ENCODE assay signal across 9 cellular contexts in the genomic region with DNA sequence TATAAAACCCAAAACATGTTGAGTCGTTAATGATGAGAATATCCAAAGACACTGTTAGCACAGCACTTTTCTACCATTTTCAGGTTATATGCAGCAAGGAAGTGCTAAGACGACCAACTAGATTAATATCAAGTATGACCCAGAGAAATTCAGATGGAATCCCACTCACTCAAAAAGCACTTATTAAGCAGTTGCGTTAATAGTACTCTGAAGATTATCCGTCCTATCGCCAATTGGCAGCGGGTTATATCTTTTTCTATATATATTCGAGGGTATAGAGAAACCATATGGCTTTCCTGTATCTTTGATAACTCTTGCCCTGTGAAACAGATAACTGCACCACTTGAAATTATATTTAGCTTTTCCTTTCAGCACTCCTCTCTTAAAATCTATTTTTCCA. TPM values are rescaled to one million over a fixed set of nuclear protein-coding genes. Genes with fewer than 3 reads are reported as not detected.
DNase-seq lines count a peak whose midpoint lies in the region; ATAC-seq lines count a peak whose summit lies in the region.
"Had no signal": no experiment of that assay in that cellular context is flagged by ENCODE, and none has a peak within 500 bp of the region (broad histone marks: within the 10 kb centered on the region; RNA-seq: fewer than 3 reads in every experiment).

No MANE protein-coding gene starts in this region.

- H3K4me3 Mint-ChIP-seq in CD8-positive, alpha-beta memory T cell: peak overlapping the region; percentile 90 to 99 (median 95)
- H3K4me3 Mint-ChIP-seq in effector memory CD8-positive, alpha-beta T cell: peak overlapping the region; percentile 78 to 96

- peaks cover 46 to 55% (median 52%) of the 10 kb centered on the region in 3 donors for H3K4me1 Mint-ChIP-seq in CD8-positive, alpha-beta memory T cell
- peaks cover 34 to 51% of the 10 kb centered on the region in 2 donors for H3K4me1 Mint-ChIP-seq in effector memory CD8-positive, alpha-beta T cell (ENCODE audit: low read depth in 2 of 2)

- H3K27ac ChIP-seq in CD8-positive, alpha-beta memory T cell (ENCODE audit: low read depth, low read length): peak overlapping the region; percentile 78
- no peak overlapping the region for H3K27ac ChIP-seq in neuronal stem cell (replicated peaks; ENCODE audit: low read length)

- H3K4me1 ChIP-seq in CD8-positive, alpha-beta memory T cell (ENCODE audit: insufficient read depth, low read length): peaks cover 47% of the 10 kb centered on the region
- H3K4me1 ChIP-seq in NT2/D1 (ENCODE audit: insufficient read depth, insufficient read length): peaks cover 3% of the 10 kb centered on the region
- peaks cover 3 to 5% of the 10 kb centered on the region in 2 donors for H3K4me1 ChIP-seq in neuronal stem cell (ENCODE audit: control insufficient read depth in 2 of 2, insufficient read depth in 1 of 2, low read depth in 1 of 2, low read length in 2 of 2)

- H3K79me1 ChIP-seq in neuronal stem cell (ENCODE audit: low read depth, low read length): peaks cover 2% of the 10 kb centered on the region

- H2BK120ac ChIP-seq in neuronal stem cell (ENCODE audit: low read depth, low read length): no peak overlapping the region

- no peak overlapping the region for H3K18ac ChIP-seq in neuronal stem cell (ENCODE audit: low read length)

- CTCF ChIA-PET in CD8-positive, alpha-beta memory T cell (lab: Charles Lee): interaction anchor here (1.4 to 6.1 kb wide), 5 partner anchors 12 to 44 kb away, joined by 4 to 90 read pairs (median 8); no protein-coding TSS in a partner anchor

- no peaks in the 10 kb centered on the region for H3K27me3 Mint-ChIP-seq in CD8-positive, alpha-beta memory T cell
- no peaks in the 10 kb centered on the region for H3K27me3 Mint-ChIP-seq in effector memory CD8-positive, alpha-beta T cell

- H3K27ac Mint-ChIP-seq in CD8-positive, alpha-beta memory T cell: peak overlapping the region; percentile 82 to 99 (median 92)
- H3K27ac Mint-ChIP-seq in effector memory CD8-positive, alpha-beta T cell: peak overlapping the region; percentile 72 to 90

- no peak for DNase-seq in CD8-positive, alpha-beta memory T cell
- DNase-seq in NT2/D1 (ENCODE audit: low read depth, low spot score) (no peak), neuronal stem cell (ENCODE audit: low spot score) (no peak), globus pallidus (ENCODE audit: low spot score) (no peak)
- DNase-seq in effector memory CD8-positive, alpha-beta T cell: no peak
- no peak for DNase-seq in stimulated activated CD4-positive, alpha-beta T cell treated with anti-CD3 and anti-CD28 coated beads, Interleukin-4, amount 100 ng/mL, for 1 hour
- DNase-seq: foreskin melanocyte had no signal

- H2BK15ac ChIP-seq in neuronal stem cell (ENCODE audit: low read length): no peak overlapping the region

- H3K27me3 ChIP-seq in CD8-positive, alpha-beta memory T cell (ENCODE audit: insufficient read depth, low read length, poor library complexity, severe bottlenecking): no peaks in the 10 kb centered on the region
- no peaks in the 10 kb centered on the region for H3K27me3 ChIP-seq in NT2/D1 (ENCODE audit: insufficient read depth, insufficient read length)
- no peaks in the 10 kb centered on the region for H3K27me3 ChIP-seq in neuronal stem cell (ENCODE audit: control insufficient read depth in 3 of 3, insufficient read depth in 3 of 3, low read depth in 1 of 3, low read length in 3 of 3)

- no peak overlapping the region for H3K4ac ChIP-seq in neuronal stem cell (ENCODE audit: low read length)

- no peak for ATAC-seq in effector memory CD8-positive, alpha-beta T cell (replicated peaks)
- ATAC-seq in GM21717 (IDR thresholded peaks at IDR 0.05; ENCODE audit: unreplicated experiment): no peak
- no peak for ATAC-seq in GM18858 (IDR thresholded peaks at IDR 0.05; ENCODE audit: unreplicated experiment)

- no CpG with 5 or more reads among the region's 7 CpGs for WGBS in neuronal stem cell (ENCODE audit: extremely low coverage in 2 of 2, insufficient read length in 2 of 2, insufficient replicate concordance in 1 of 2), 2 donors

- H4K8ac ChIP-seq in neuronal stem cell (ENCODE audit: low read depth, low read length): no peak overlapping the region

- peak overlapping the region; percentile 96 for H3K4me3 ChIP-seq in CD8-positive, alpha-beta memory T cell (ENCODE audit: low read length)
- H3K4me3 ChIP-seq in NT2/D1 (ENCODE audit: insufficient read length, low read depth): peak overlapping the region; percentile 78
- H3K4me3 ChIP-seq in neuronal stem cell (ENCODE audit: low read length in 2 of 2): peak overlapping the region in 1 of 2 donors; percentile 87

- peak overlapping the region; percentile 88 for H3K9ac ChIP-seq in NT2/D1 (ENCODE audit: insufficient read length, low read depth)
- H3K9ac ChIP-seq in neuronal stem cell (ENCODE audit: low read depth, low read length, poor library complexity): no peak overlapping the region

- H3K14ac ChIP-seq in neuronal stem cell (ENCODE audit: low read length): no peak overlapping the region

- POLR2A ChIA-PET in CD8-positive, alpha-beta memory T cell (lab: Charles Lee): interaction anchor here (4.2 kb wide), 1 partner anchor 13 kb away, joined by 51 read pairs; no protein-coding TSS in a partner anchor

- H2BK5ac ChIP-seq in neuronal stem cell (ENCODE audit: low read length): no peak overlapping the region

- H3K36me3 ChIP-seq in CD8-positive, alpha-beta memory T cell (ENCODE audit: insufficient read depth, low read length): no peaks in the 10 kb centered on the region
- H3K36me3 ChIP-seq in NT2/D1 (ENCODE audit: insufficient read depth, insufficient read length, low read length): peaks cover 5% of the 10 kb centered on the region
- H3K36me3 ChIP-seq in neuronal stem cell (replicated peaks in 1 of 2; ENCODE audit: control insufficient read depth in 2 of 2, insufficient read depth in 2 of 2, low read length in 2 of 2): peaks cover 0 to 9% of the 10 kb centered on the region in 2 donors

- H3K9me3 Mint-ChIP-seq in CD8-positive, alpha-beta memory T cell: no peaks in the 10 kb centered on the region
- H3K9me3 Mint-ChIP-seq in effector memory CD8-positive, alpha-beta T cell: no peaks in the 10 kb centered on the region

- no peak overlapping the region for H3K23ac ChIP-seq in neuronal stem cell (ENCODE audit: low read depth, low read length, poor library complexity)

- H2AFZ ChIP-seq in neuronal stem cell (ENCODE audit: low read length): peak overlapping the region; percentile 99

- H3K36me3 Mint-ChIP-seq in CD8-positive, alpha-beta memory T cell: peaks cover 0 to 22% (median 3%) of the 10 kb centered on the region in 3 donors
- H3K36me3 Mint-ChIP-seq in effector memory CD8-positive, alpha-beta T cell (ENCODE audit: insufficient read depth): peaks cover 12% of the 10 kb centered on the region

- no peak overlapping the region for H2AK5ac ChIP-seq in neuronal stem cell (ENCODE audit: low read depth, low read length)

- no peak overlapping the region for H4K91ac ChIP-seq in neuronal stem cell (ENCODE audit: low read depth, low read length, poor library complexity)

- no peak overlapping the region for H3K4me2 ChIP-seq in neuronal stem cell (ENCODE audit: insufficient read depth, low read length, poor library complexity, severe bottlenecking)

- H3K9me3 ChIP-seq in CD8-positive, alpha-beta memory T cell (ENCODE audit: low read length): no peaks in the 10 kb centered on the region
- H3K9me3 ChIP-seq in NT2/D1 (ENCODE audit: insufficient read depth, low read length): no peaks in the 10 kb centered on the region
- no peaks in the 10 kb centered on the region for H3K9me3 ChIP-seq in neuronal stem cell (replicated peaks in 1 of 2; ENCODE audit: control insufficient read depth in 2 of 2, insufficient read depth in 1 of 2, low read depth in 1 of 2, low read length in 2 of 2)

- no peak overlapping the region for H2BK12ac ChIP-seq in neuronal stem cell (ENCODE audit: low read length)

RNA-seq across cellular contexts. Expression of a gene that starts 1.1 kb away (rescaled TPM):
- 10 to 100 TPM; 42.7 to 43.0 TPM for total RNA-seq in CD8-positive, alpha-beta memory T cell
- polyA plus RNA-seq in CD8-positive, alpha-beta memory T cell: 108 TPM
- polyA plus RNA-seq in neuronal stem cell (2013, experiment 1 of 2): 11.6 TPM
- 11.9 TPM for polyA plus RNA-seq in neuronal stem cell (2013, experiment 2 of 2)

RNA-seq across cellular contexts. Expression of a gene that starts 8.3 kb away (rescaled TPM):
- 10 to 100 TPM; 25.5 to 27.8 TPM for total RNA-seq in CD8-positive, alpha-beta memory T cell
- polyA plus RNA-seq in CD8-positive, alpha-beta memory T cell: 2.3 TPM
- 16.7 TPM for polyA plus RNA-seq in neuronal stem cell (2013, experiment 1 of 2)
- polyA plus RNA-seq in neuronal stem cell (2013, experiment 2 of 2): 17.2 TPM
